ENCODE assay signal across 10 cellular contexts in the genomic region with DNA sequence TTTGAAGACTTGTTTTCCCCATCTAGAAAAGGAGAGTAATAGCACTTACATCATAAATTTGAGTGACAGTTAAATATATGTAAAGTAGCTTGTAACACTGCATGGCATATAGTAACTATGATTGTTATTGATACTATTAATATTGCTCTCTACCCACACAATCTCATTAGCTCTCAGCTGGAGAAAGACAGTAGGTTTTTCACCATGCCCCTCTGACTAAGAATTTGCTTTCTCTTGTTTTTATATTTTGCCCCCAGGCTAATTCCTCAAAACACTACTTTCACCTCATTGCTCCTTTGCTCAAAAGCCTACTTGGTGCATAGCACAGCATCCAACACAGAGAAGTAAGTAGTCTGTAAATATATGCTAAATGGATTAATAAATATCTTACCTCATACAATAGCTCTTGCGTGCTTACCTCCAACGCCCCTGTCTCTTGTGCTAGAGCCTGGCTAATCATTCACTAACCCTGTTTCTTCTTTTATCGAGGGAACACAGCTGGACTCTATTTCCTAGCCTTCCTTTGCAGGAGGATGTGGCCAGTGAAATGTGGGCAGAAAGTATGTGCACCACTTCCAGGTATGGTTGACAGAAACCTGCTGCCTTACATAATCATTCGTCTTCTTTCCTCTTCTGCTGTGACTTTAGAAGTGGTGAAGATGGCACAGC.
DNase-seq lines count a peak whose midpoint lies in the region; ATAC-seq lines count a peak whose summit lies in the region.
"Had no signal": no experiment of that assay in that cellular context is flagged by ENCODE, and none has a peak within 500 bp of the region (broad histone marks: within the 10 kb centered on the region; RNA-seq: fewer than 3 reads in every experiment).

No MANE protein-coding gene starts in this region.

- H3K4me3 ChIP-seq in HAP-1 = no peak overlapping the region
- peak overlapping the region; percentile 14 for H3K4me3 ChIP-seq in Jurkat, Clone E6-1 (ENCODE audit: low read length)
- H3K4me3 ChIP-seq: GM23248 had no signal

- no peaks in the 10 kb centered on the region for H3K27me3 ChIP-seq in HAP-1 (ENCODE audit: low read depth)

- H3K36me3 ChIP-seq in HAP-1 (replicated peaks) = no peaks in the 10 kb centered on the region

- no peaks in the 10 kb centered on the region for H3K9me3 ChIP-seq in HAP-1

- in situ Hi-C loops in HAP-1 (cut with MboI; ENCODE audit: low sequenced_read_pairs) = no loop called here

- peak; percentile 90 for ATAC-seq in GM18511 (IDR thresholded peaks at IDR 0.05; ENCODE audit: unreplicated experiment)

- peak; percentile 24 to 54 for DNase-seq in HAP-1 (ENCODE audit: low spot score in 2 of 2)
- peak; percentile 98 for DNase-seq in Jurkat, Clone E6-1 (ENCODE audit: low read depth, low spot score)
- peak; percentile 66 for DNase-seq in left kidney (ENCODE audit: low read depth, low spot score)
- no peak for DNase-seq in foreskin melanocyte
- no peak for DNase-seq in NCI-H146 treated with DMSO at 0.1 percent for 48 hours (lab: John Stamatoyannopoulos, UW; ENCODE audit: unreplicated experiment)
- no peak for DNase-seq in NCI-H1694 treated with DMSO at 0.1 percent for 48 hours (lab: John Stamatoyannopoulos, UW)
- DNase-seq in NCI-H774 (lab: John Stamatoyannopoulos, UW) = no peak
- DNase-seq: activated CD4-positive, CD25-positive, alpha-beta regulatory T cell; GM23248 had no signal

- peaks cover 28% of the 10 kb centered on the region for H3K4me1 ChIP-seq in HAP-1

Comparison
In these comparisons a context has a peak if more than half of its experiments do, and no peak if none do; other contexts are left out.
1. DNase-seq: peak in HAP-1 (2 of 2), Jurkat, Clone E6-1 (single experiment) and left kidney (single experiment); none in foreskin melanocyte (single experiment), NCI-H146 treated with DMSO at 0.1 percent for 48 hours (single experiment), NCI-H1694 treated with DMSO at 0.1 percent for 48 hours (single experiment) and NCI-H774 (single experiment).